In genomic region chr1:107529511-107530149, GRCh38 we compare ENCODE assay signal across 8 cellular contexts.
DNase-seq lines count a peak whose midpoint lies in the region; ATAC-seq and TF ChIP-seq lines count a peak whose summit lies in the region.

No MANE protein-coding gene starts in this region.

- H2AFZ ChIP-seq in fibroblast of lung (ENCODE audit: low read length): no peak overlapping the region
- H2AFZ ChIP-seq in osteoblast (ENCODE audit: low read length): no peak overlapping the region

- no peak for DNase-seq in CD8-positive, alpha-beta T cell
- peak; percentile 50 for DNase-seq in NB4 (ENCODE audit: low read depth)
- DNase-seq in SKM-1 (lab: John Stamatoyannopoulos, UW; ENCODE audit: unreplicated experiment): peak; percentile 34
- peak; percentile 56 to 70 for DNase-seq in fibroblast of lung (ENCODE audit: low read depth in 2 of 2)
- peak; percentile 69 for DNase-seq in osteoblast (ENCODE audit: insufficient read length, low spot score, missing footprints)
- no peak for DNase-seq in NCI-H128 (lab: John Stamatoyannopoulos, UW; ENCODE audit: unreplicated experiment)

- no peak overlapping the region for H3K4me2 ChIP-seq in fibroblast of lung (ENCODE audit: extremely low read depth, insufficient read depth, low read length)
- H3K4me2 ChIP-seq in osteoblast (ENCODE audit: insufficient read depth, low read length): no peak overlapping the region

- H3K36me3 Mint-ChIP-seq in CD8-positive, alpha-beta T cell: no peaks in the 10 kb centered on the region

- POLR2A ChIA-PET in CD8-positive, alpha-beta T cell (lab: Charles Lee): no interaction called here

- intact Hi-C loops in CD8-positive, alpha-beta T cell (cut with DNase I, micrococcal nuclease): no loop called here

- no peaks in the 10 kb centered on the region for H3K9me3 Mint-ChIP-seq in CD8-positive, alpha-beta T cell

- H3K4me1 Mint-ChIP-seq in CD8-positive, alpha-beta T cell (ENCODE audit: low read depth): no peaks in the 10 kb centered on the region

- H3K27me3 ChIP-seq in CD8-positive, alpha-beta T cell (ENCODE audit: insufficient read depth, low read length): no peaks in the 10 kb centered on the region
- H3K27me3 ChIP-seq in fibroblast of lung (ENCODE audit: control insufficient read depth, insufficient read depth, low read length): no peaks in the 10 kb centered on the region
- no peaks in the 10 kb centered on the region for H3K27me3 ChIP-seq in osteoblast (ENCODE audit: insufficient read depth, low read length)

- H3K4me1 ChIP-seq in CD8-positive, alpha-beta T cell (ENCODE audit: insufficient read depth, low read length): no peaks in the 10 kb centered on the region
- H3K4me1 ChIP-seq in fibroblast of lung (ENCODE audit: control insufficient read depth, extremely low read depth, insufficient read depth, low read length) (no peaks in the 10 kb centered on the region), osteoblast (ENCODE audit: insufficient read depth, low read length) (no peaks in the 10 kb centered on the region)

- H3K4me3 ChIP-seq in CD8-positive, alpha-beta T cell (ENCODE audit: low read depth, low read length): no peak overlapping the region
- H3K4me3 ChIP-seq in NB4 (ENCODE audit: low read depth, low read length) (no peak overlapping the region), fibroblast of lung (replicated peaks in 1 of 4; ENCODE audit: control extremely low read depth in 1 of 4, insufficient read depth in 1 of 4, low read depth in 3 of 4, low read length in 4 of 4) (no peak overlapping the region), osteoblast (ENCODE audit: insufficient read depth, low read length) (no peak overlapping the region)

- H3K36me3 ChIP-seq in CD8-positive, alpha-beta T cell (ENCODE audit: insufficient read depth, low read length): no peaks in the 10 kb centered on the region
- H3K36me3 ChIP-seq in fibroblast of lung (ENCODE audit: control insufficient read depth, insufficient read depth, low read length) (no peaks in the 10 kb centered on the region), osteoblast (ENCODE audit: insufficient read depth, low read length) (no peaks in the 10 kb centered on the region)

- ATAC-seq in CD8-positive, alpha-beta T cell: no peak
- ATAC-seq in GM18517 (IDR thresholded peaks at IDR 0.05; ENCODE audit: unreplicated experiment) (peak; percentile 98), HG02840 (IDR thresholded peaks at IDR 0.05; ENCODE audit: low FRiP score, unreplicated experiment) (peak; percentile 88)

- H3K27me3 Mint-ChIP-seq in CD8-positive, alpha-beta T cell (ENCODE audit: low read depth): peaks cover 2% of the 10 kb centered on the region

- CTCF ChIA-PET in CD8-positive, alpha-beta T cell (lab: Charles Lee): interaction anchor here (0.7 to 1.7 kb wide), 6 partner anchors 11 to 211 kb away, joined by 3 to 6 read pairs (median 4); no protein-coding TSS in a partner anchor

- no peak overlapping the region for H3K27ac Mint-ChIP-seq in CD8-positive, alpha-beta T cell

- no peak overlapping the region for H3K4me3 Mint-ChIP-seq in CD8-positive, alpha-beta T cell

- H3K9me3 ChIP-seq in CD8-positive, alpha-beta T cell (ENCODE audit: low read length): no peaks in the 10 kb centered on the region
- H3K9me3 ChIP-seq in fibroblast of lung (ENCODE audit: control insufficient read depth, insufficient read depth, low read depth, low read length) (no peaks in the 10 kb centered on the region), osteoblast (ENCODE audit: low read depth, low read length) (no peaks in the 10 kb centered on the region)

- no peak for TF ChIP-seq POLR2A in NB4 (IDR thresholded peaks at IDR 0.05; ENCODE audit: extremely low read depth, insufficient read length)

- no peak overlapping the region for H3K9ac ChIP-seq in fibroblast of lung (ENCODE audit: insufficient read depth, low read length)

- H3K79me2 ChIP-seq in fibroblast of lung (ENCODE audit: control insufficient read depth, insufficient read depth, low read length) (no peaks in the 10 kb centered on the region), osteoblast (ENCODE audit: insufficient read depth, low read length) (no peaks in the 10 kb centered on the region)

- H4K20me1 ChIP-seq in fibroblast of lung (ENCODE audit: control insufficient read depth, extremely low read depth, insufficient read depth, low read length) (no peaks in the 10 kb centered on the region), osteoblast (ENCODE audit: insufficient read depth, low read length) (no peaks in the 10 kb centered on the region)

- no peak overlapping the region for H3K27ac ChIP-seq in CD8-positive, alpha-beta T cell (ENCODE audit: low read depth, low read length)
- no peak overlapping the region for H3K27ac ChIP-seq in fibroblast of lung (ENCODE audit: insufficient read depth, low read length)
- H3K27ac ChIP-seq in osteoblast (ENCODE audit: low read depth, low read length): no peak overlapping the region

- peak; percentile 47 for TF ChIP-seq CTCF in CD8-positive, alpha-beta T cell (IDR thresholded peaks at IDR 0.05)
- peak; percentile 68 for TF ChIP-seq CTCF in NB4 (IDR thresholded peaks at IDR 0.05; ENCODE audit: low read depth, low read length)
- peak; percentile 76 to 86 for TF ChIP-seq CTCF in fibroblast of lung (conservative IDR thresholded peaks at IDR 0.05 in 1 of 2, IDR thresholded peaks at IDR 0.05 in 1 of 2; ENCODE audit: low read depth in 1 of 2, low read length in 2 of 2)
- TF ChIP-seq CTCF in osteoblast (IDR thresholded peaks at IDR 0.05; ENCODE audit: extremely low read depth, low read depth, low read length): peak; percentile 72

Comparison
In these comparisons a context has a peak if more than half of its experiments do, and no peak if none do; other contexts are left out.
1. DNase-seq: peak in NB4 (single experiment), SKM-1 (single experiment), fibroblast of lung (2 of 2) and osteoblast (single experiment); none in CD8-positive, alpha-beta T cell (0 of 7) and NCI-H128 (single experiment).
2. Peak in every context shown above with its lines, with median percentiles within 50 percentile points of each other: CTCF ChIP-seq.